ENCODE assay signal across 20 cellular contexts in genomic region chr4:154088741-154089140, GRCh38.
"Had no signal": no experiment of that assay in that cellular context is flagged by ENCODE, and none has a peak within 500 bp of the region (broad histone marks: within the 10 kb centered on the region; RNA-seq: fewer than 3 reads in every experiment).

No MANE protein-coding gene starts in this region.

- DNase-seq: activated CD4-positive, alpha-beta memory T cell treated with anti-CD3 and anti-CD28 coated beads, Interleukin-2, amount 10 ng/mL, durations not matched to agents 7 days and 5 days; activated CD4-positive, alpha-beta T cell treated with anti-CD3 and anti-CD28 coated beads for 48 hours; activated CD4-positive, CD25-positive, alpha-beta regulatory T cell; activated CD8-positive, alpha-beta memory T cell treated with anti-CD3 and anti-CD28 coated beads, Interleukin-2, amount 10 ng/mL, durations not matched to agents 7 days and 5 days; activated naive CD4-positive, alpha-beta T cell; activated naive CD8-positive, alpha-beta T cell treated with anti-CD3 and anti-CD28 coated beads, Interleukin-2, amount 10 ng/mL, durations not matched to agents 7 days and 5 days; dermis blood vessel endothelial cell; effector memory CD8-positive, alpha-beta T cell; esophagus squamous epithelium; foreskin keratinocyte; left cardiac atrium; nucleus accumbens; sigmoid colon; spleen; stimulated activated CD4-positive, alpha-beta T cell treated with anti-CD3 and anti-CD28 coated beads, Interleukin-4, amount 100 ng/mL, for 4 hours; T-helper 1 cell; T-helper 9 cell; thyroid gland had no signal

- H3K27ac ChIP-seq: esophagus squamous epithelium, foreskin keratinocyte, hepatocyte, sigmoid colon, spleen, thyroid gland had no signal

- ATAC-seq: activated CD8-positive, alpha-beta memory T cell treated with anti-CD3 and anti-CD28 coated beads, Interleukin-2, amount 10 ng/mL, durations not matched to agents 7 days and 5 days; effector memory CD8-positive, alpha-beta T cell; foreskin keratinocyte; left cardiac atrium; stimulated activated memory B cell treated with anti-CD40 and anti-IgM and Interleukin-4, amounts not matched to agents 10 μg/mL and 1 μg/mL and 100 μg/mL, for 72 hours had no signal

- H3K27me3 ChIP-seq: esophagus squamous epithelium, foreskin keratinocyte, hepatocyte, sigmoid colon, spleen, thyroid gland had no signal

- H3K4me3 ChIP-seq: esophagus squamous epithelium, hepatocyte, sigmoid colon, spleen, thyroid gland had no signal

- H3K36me3 ChIP-seq: esophagus squamous epithelium, sigmoid colon, spleen, thyroid gland had no signal
